ENCODE assay signal across 13 cellular contexts in the genomic region with DNA sequence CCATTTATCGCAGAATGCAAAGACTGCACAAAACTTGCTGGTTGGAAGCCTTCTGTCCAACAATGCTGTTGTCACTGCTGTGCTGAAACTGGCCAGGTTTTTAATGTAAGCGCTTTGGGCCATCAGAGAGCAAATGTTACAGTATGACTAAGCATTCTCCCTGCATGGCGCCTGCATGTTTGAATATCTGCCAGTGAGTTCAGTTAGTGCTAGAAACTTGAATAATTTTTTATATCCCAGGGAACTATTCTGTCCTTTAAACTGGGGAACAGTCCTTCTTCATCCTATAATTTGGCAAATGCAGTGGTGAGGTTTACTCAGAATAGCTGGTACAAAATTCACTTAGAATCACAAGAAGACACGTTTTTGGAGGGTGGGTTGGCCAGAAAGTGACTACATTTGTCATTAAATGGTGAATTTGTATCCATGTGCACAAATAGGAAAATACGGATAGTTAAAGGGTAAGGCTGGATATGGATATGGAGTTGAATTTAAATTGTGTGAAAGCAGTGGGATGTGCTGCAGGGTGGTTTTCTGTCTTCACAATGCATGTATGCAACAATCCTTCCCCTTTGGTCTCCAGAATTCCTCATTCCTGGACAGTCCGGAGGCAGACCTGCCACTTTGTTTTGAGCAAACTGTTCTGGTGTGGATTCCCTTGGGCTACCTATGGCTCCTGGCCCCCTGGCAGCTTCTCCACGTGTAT. TPM values are rescaled to one million over a fixed set of nuclear protein-coding genes. Genes with fewer than 3 reads are reported as not detected.
A peak's percentile ranks its signal among the peaks of the same experiment; 100 is the strongest.
DNase-seq lines count a peak whose midpoint lies in the region; ATAC-seq, FAIRE-seq and TF ChIP-seq lines count a peak whose summit lies in the region.
"Had no signal": no experiment of that assay in that cellular context is flagged by ENCODE, and none has a peak within 500 bp of the region (broad histone marks: within the 10 kb centered on the region; RNA-seq: fewer than 3 reads in every experiment).

No MANE protein-coding gene starts in this region.

- H3K36me3 ChIP-seq in K562 (ENCODE audit: control insufficient read depth, insufficient read depth, low read length) (no peaks in the 10 kb centered on the region), liver (ENCODE audit: control insufficient read depth in 4 of 4, insufficient read depth in 3 of 4, low read depth in 1 of 4, low read length in 3 of 4) (peaks cover 0 to 10% (median 5%) of the 10 kb centered on the region in 4 donors), WERI-Rb-1 (no peaks in the 10 kb centered on the region)
- H3K36me3 ChIP-seq: prostate gland had no signal

- H3K4me2 ChIP-seq in K562 (ENCODE audit: insufficient read depth, low read length): no peak overlapping the region

- no TSS peak for BruUV-seq in K562 (replicated peaks; lab: Mats Ljungman, UMichigan)

- intact Hi-C loops in right cardiac atrium (cut with DNase I): no loop called here
- intact Hi-C loops in left ventricle myocardium superior (cut with micrococcal nuclease): no loop called here
- intact Hi-C loops in K562 (cut with micrococcal nuclease): no loop called here

- no peak overlapping the region for H3K27ac ChIP-seq in right cardiac atrium (ENCODE audit: low read length)
- peak overlapping the region; percentile 5; the same call in 1 of the 3 replicates for H3K27ac ChIP-seq in K562 (ENCODE audit: extremely low read depth, low read depth, low read length)
- H3K27ac ChIP-seq in liver (ENCODE audit: low read depth in 1 of 2, low read length in 2 of 2): peak overlapping the region; percentile 68 to 76
- no peak overlapping the region for H3K27ac ChIP-seq in WERI-Rb-1
- H3K27ac ChIP-seq: prostate gland had no signal

- no peak for TF ChIP-seq POLR2A in K562 (conservative IDR thresholded peaks at IDR 0.05)

- DNase-seq in right cardiac atrium (peak in 2 of 3 donors; percentile 18 to 42), left ventricle myocardium superior (no peak), K562 (ENCODE audit: extremely low read depth in 1 of 4, low spot score in 3 of 4) (peak in 3 of 4 experiments; percentile 10 to 45 (median 22)), WERI-Rb-1 (no peak)
- DNase-seq in activated CD4-positive, alpha-beta T cell treated with anti-CD3 and anti-CD28 coated beads, Interleukin-2, amount 50 U/mL, for 48 hours: no peak
- DNase-seq: activated T-cell treated with anti-CD3 and anti-CD28 coated beads, Interleukin-2, amount 50 U/mL, for 24 hours; Karpas-422; NCI-H69 had no signal

- no peaks in the 10 kb centered on the region for H3K9me1 ChIP-seq in K562 (ENCODE audit: control insufficient read depth, insufficient read depth, low read length)

- TF ChIP-seq CTCF in K562 (IDR thresholded peaks at IDR 0.05 in 2 of 3, conservative IDR thresholded peaks at IDR 0.05 in 1 of 3; ENCODE audit: insufficient read depth in 2 of 3, low read depth in 1 of 3, low read length in 3 of 3) (no peak), liver (IDR thresholded peaks at IDR 0.05; ENCODE audit: low read depth, low read length, missing input control) (no peak), WERI-Rb-1 (IDR thresholded peaks at IDR 0.05; ENCODE audit: low read depth, low read length) (no peak)

- H3K4me3 ChIP-seq in right cardiac atrium (ENCODE audit: low read length) (no peak overlapping the region), K562 (no peak overlapping the region), liver (ENCODE audit: low read depth in 1 of 3, low read length in 3 of 3) (peak overlapping the region; percentile 59 to 80 (median 72)), WERI-Rb-1 (ENCODE audit: low read depth, low read length) (no peak overlapping the region)
- H3K4me3 ChIP-seq: GM12878, prostate gland had no signal

- ATAC-seq in right cardiac atrium (peak in 1 of 2 donors; percentile 25), left ventricle myocardium superior (no peak), K562 (peak; percentile 76), HG03520 (IDR thresholded peaks at IDR 0.05; ENCODE audit: unreplicated experiment) (no peak), GM19324 (IDR thresholded peaks at IDR 0.05; ENCODE audit: low FRiP score, unreplicated experiment) (no peak)
- ATAC-seq: GM12878 had no signal

- H3K4me1 ChIP-seq in right cardiac atrium (ENCODE audit: control insufficient read depth, insufficient read depth, low read length) (no peaks in the 10 kb centered on the region), K562 (replicated peaks in 1 of 2; ENCODE audit: control insufficient read depth in 2 of 2, insufficient read depth in 2 of 2, low read length in 2 of 2) (peaks cover 6 to 12% of the 10 kb centered on the region in 2 experiments; a peak in 3 of 5 replicates), liver (ENCODE audit: control insufficient read depth in 4 of 4, insufficient read depth in 4 of 4, low read length in 3 of 4) (peaks cover 10 to 48% (median 37%) of the 10 kb centered on the region in 4 donors)
- H3K4me1 ChIP-seq: prostate gland had no signal

- H2AFZ ChIP-seq in K562 (ENCODE audit: low read depth, low read length): peak overlapping the region; percentile 69

- in situ Hi-C loops in K562 (cut with MboI): no loop called here

- TF ChIP-seq RAD21 in K562 (CRISPR knock-in tag; conservative IDR thresholded peaks at IDR 0.05 in 1 of 2, IDR thresholded peaks at IDR 0.05 in 1 of 2) (no peak), liver (IDR thresholded peaks at IDR 0.05) (peak; percentile 8 to 24)

- no peaks in the 10 kb centered on the region for H4K20me1 ChIP-seq in K562 (replicated peaks; ENCODE audit: control insufficient read depth, insufficient read depth, low read length)

- no peaks in the 10 kb centered on the region for H3K79me2 ChIP-seq in K562 (ENCODE audit: control insufficient read depth, insufficient read depth, low read length)

- peak; percentile 68 for FAIRE-seq in K562 (lab: Jason Lieb, UNC)
- FAIRE-seq: GM12878 had no signal

- H3K9me3 ChIP-seq in right cardiac atrium (ENCODE audit: control insufficient read depth, low read length): no peaks in the 10 kb centered on the region
- H3K9me3 ChIP-seq in K562 (replicated peaks; ENCODE audit: control insufficient read depth, insufficient read depth, low read depth, low read length): no peaks in the 10 kb centered on the region
- H3K9me3 ChIP-seq in liver (ENCODE audit: control insufficient read depth in 4 of 4, low read length in 3 of 4): no peaks in the 10 kb centered on the region
- no peaks in the 10 kb centered on the region for H3K9me3 ChIP-seq in WERI-Rb-1 (ENCODE audit: severe bottlenecking)
- H3K9me3 ChIP-seq: prostate gland had no signal

- H3K27me3 ChIP-seq in right cardiac atrium (ENCODE audit: control insufficient read depth, insufficient read depth) (no peaks in the 10 kb centered on the region), K562 (ENCODE audit: control insufficient read depth in 2 of 2, insufficient read depth in 2 of 2, low read length in 2 of 2) (no peaks in the 10 kb centered on the region; a peak in 1 of 5 replicates), liver (ENCODE audit: control insufficient read depth in 4 of 4, insufficient read depth in 4 of 4, low read length in 3 of 4) (no peaks in the 10 kb centered on the region), WERI-Rb-1 (ENCODE audit: insufficient read depth, low read depth, severe bottlenecking) (no peaks in the 10 kb centered on the region)

- 65% methylated on average over 7 of the region's 7 CpGs for WGBS in right cardiac atrium
- 22% methylated on average over 7 of the region's 7 CpGs for WGBS in K562 (ENCODE audit: insufficient coverage, low coverage, missing lambda C conversion rate)
- 35% methylated on average over 7 of the region's 7 CpGs for WGBS in liver

- CTCF ChIA-PET in K562 (lab: Yijun Ruan, JAX; ENCODE audit: low intra/inter-chr PET ratio): no interaction called here

- no peak for TF ChIP-seq EP300 in K562 (IDR thresholded peaks at IDR 0.05; ENCODE audit: low read length)

- no peak overlapping the region for H3K9ac ChIP-seq in K562 (ENCODE audit: insufficient read depth in 1 of 2, low read depth in 2 of 2, low read length in 2 of 2)
- H3K9ac ChIP-seq in liver (ENCODE audit: low read depth in 1 of 2, low read length in 2 of 2): peak overlapping the region; percentile 78 to 80

- POLR2A ChIA-PET in K562 (lab: Yijun Ruan, JAX): no interaction called here

RNA-seq across cellular contexts. Expression of gene ABCC2, which starts 1.7 kb away (rescaled TPM):
- under 1 TPM; 0.17 to 0.89 (median 0.38) TPM for total RNA-seq in right cardiac atrium
- 0.29 TPM for polyA plus RNA-seq in right cardiac atrium
- 0.25 TPM for total RNA-seq in left ventricle myocardium superior
- 0.86 and 1.1 TPM in 2 replicates for total RNA-seq in K562 (2011; cell fraction: chromatin; rRNA removed; ENCODE audit: low replicate concordance)
- total RNA-seq in K562 (2011; cell fraction: nucleolus; rRNA removed): 0.13 and 0.17 TPM in 2 replicates
- total RNA-seq in K562 (2011; cell fraction: nucleoplasm; rRNA removed): 0.07 TPM in 1 of 2 replicates, not detected in the other
- 0.05 and 0.24 TPM in 2 replicates for total RNA-seq in K562 (2014; rRNA removed)
- total RNA-seq in K562 (2014; rRNA removed; fragmentation: Illumina TruSeq; extraction: Trizol): 0.11 and 0.19 TPM in 2 replicates
- 0.11 and 0.18 TPM in 2 replicates for total RNA-seq in K562 (2015; rRNA removed; fragmentation: Illumina TruSeq; extraction: Trizol)
- 0.11 and 0.34 TPM in 2 replicates for total RNA-seq in K562 (2021)
- 0.14 and 0.22 TPM in 2 replicates for polyA plus RNA-seq in K562 (2011; rRNA removed)
- polyA plus RNA-seq in K562 (2011; cell fraction: cytosol; rRNA removed): 0.16 and 0.21 TPM in 2 replicates
- polyA plus RNA-seq in K562 (2011; cell fraction: nucleus; rRNA removed): 0.60 and 0.66 TPM in 2 replicates
- 0.07 and 0.08 TPM in 2 replicates for polyA plus RNA-seq in K562 (2012)
- polyA plus RNA-seq in K562 (2014; fragmentation: Illumina TruSeq; extraction: Trizol): 0.09 and 0.17 TPM in 2 replicates
- polyA plus RNA-seq in K562 (2014; fragmentation: Nextera tagmentation; extraction: Ambion mirVana): under 1 TPM in 1 of 2 experiments, not detected in 1; 0.03 TPM
- 0.04 TPM in 1 of 2 replicates, not detected in the other for polyA plus RNA-seq in K562 (2014; rRNA removed)
- polyA minus RNA-seq in K562 (2011; rRNA and poly(A)+ RNA removed): 0.21 and 0.39 TPM in 2 replicates
- polyA minus RNA-seq in K562 (2011; cell fraction: cytosol; rRNA and poly(A)+ RNA removed): 2.1 and 2.8 TPM in 2 replicates
- 0.67 and 0.81 TPM in 2 replicates for polyA minus RNA-seq in K562 (2011; cell fraction: nucleus; rRNA and poly(A)+ RNA removed)
- 100 to 1,000 TPM in 1 of 2 donors, 10 to 100 TPM in 1; 45.6 to 234 TPM for total RNA-seq in liver
- polyA plus RNA-seq in liver: 10 to 100 TPM; 67.7 to 72.5 TPM

RNA-seq across cellular contexts. Expression of gene CUTC, which starts 52.1 kb away (rescaled TPM):
- 10 to 100 TPM; 22.6 to 29.6 (median 26.7) TPM for total RNA-seq in right cardiac atrium
- 32.3 TPM for polyA plus RNA-seq in right cardiac atrium
- 36.9 TPM for total RNA-seq in left ventricle myocardium superior
- 16.0 and 22.1 TPM in 2 replicates for total RNA-seq in K562 (2011; cell fraction: chromatin; rRNA removed; ENCODE audit: low replicate concordance)
- total RNA-seq in K562 (2011; cell fraction: nucleolus; rRNA removed): 7.2 and 11.4 TPM in 2 replicates
- 13.0 and 13.9 TPM in 2 replicates for total RNA-seq in K562 (2011; cell fraction: nucleoplasm; rRNA removed)
- total RNA-seq in K562 (2014; rRNA removed): 16.7 and 23.4 TPM in 2 replicates
- total RNA-seq in K562 (2014; rRNA removed; fragmentation: Illumina TruSeq; extraction: Trizol): 32.3 and 34.7 TPM in 2 replicates
- 27.3 and 30.3 TPM in 2 replicates for total RNA-seq in K562 (2015; rRNA removed; fragmentation: Illumina TruSeq; extraction: Trizol)
- 18.6 and 21.6 TPM in 2 replicates for total RNA-seq in K562 (2021)
- 38.8 and 49.0 TPM in 2 replicates for polyA plus RNA-seq in K562 (2011; rRNA removed)
- polyA plus RNA-seq in K562 (2011; cell fraction: cytosol; rRNA removed): 14.0 and 27.7 TPM in 2 replicates
- polyA plus RNA-seq in K562 (2011; cell fraction: nucleus; rRNA removed): 14.7 and 19.7 TPM in 2 replicates
- polyA plus RNA-seq in K562 (2012): 17.6 and 26.0 TPM in 2 replicates
- polyA plus RNA-seq in K562 (2014; fragmentation: Illumina TruSeq; extraction: Trizol): 30.1 and 34.7 TPM in 2 replicates
- polyA plus RNA-seq in K562 (2014; fragmentation: Nextera tagmentation; extraction: Ambion mirVana): 10 to 100 TPM; 47.5 to 69.3 TPM
- polyA plus RNA-seq in K562 (2014; rRNA removed): 35.4 and 36.0 TPM in 2 replicates
- polyA minus RNA-seq in K562 (2011; rRNA and poly(A)+ RNA removed): 30.4 and 40.7 TPM in 2 replicates
- 9.6 and 11.0 TPM in 2 replicates for polyA minus RNA-seq in K562 (2011; cell fraction: cytosol; rRNA and poly(A)+ RNA removed)
- polyA minus RNA-seq in K562 (2011; cell fraction: nucleus; rRNA and poly(A)+ RNA removed): 9.3 and 17.5 TPM in 2 replicates
- total RNA-seq in liver: 10 to 100 TPM; 10.3 to 19.6 TPM
- polyA plus RNA-seq in liver: 10 to 100 TPM; 15.0 to 23.4 TPM

RNA-seq across cellular contexts. Expression of gene COX15, which starts 52.3 kb away (rescaled TPM):
- total RNA-seq in right cardiac atrium: 10 to 100 TPM; 23.6 to 26.4 (median 25.9) TPM
- polyA plus RNA-seq in right cardiac atrium: 16.5 TPM
- total RNA-seq in left ventricle myocardium superior: 35.7 TPM
- total RNA-seq in K562 (2011; cell fraction: chromatin; rRNA removed; ENCODE audit: low replicate concordance): 12.4 and 24.7 TPM in 2 replicates
- 10.5 and 11.8 TPM in 2 replicates for total RNA-seq in K562 (2011; cell fraction: nucleolus; rRNA removed)
- 16.9 and 26.6 TPM in 2 replicates for total RNA-seq in K562 (2011; cell fraction: nucleoplasm; rRNA removed)
- total RNA-seq in K562 (2014; rRNA removed): 18.2 and 20.0 TPM in 2 replicates
- total RNA-seq in K562 (2014; rRNA removed; fragmentation: Illumina TruSeq; extraction: Trizol): 23.7 and 25.4 TPM in 2 replicates
- total RNA-seq in K562 (2015; rRNA removed; fragmentation: Illumina TruSeq; extraction: Trizol): 18.1 and 19.1 TPM in 2 replicates
- 26.5 and 28.2 TPM in 2 replicates for total RNA-seq in K562 (2021)
- polyA plus RNA-seq in K562 (2011; rRNA removed): 19.1 and 23.9 TPM in 2 replicates
- 9.2 and 12.2 TPM in 2 replicates for polyA plus RNA-seq in K562 (2011; cell fraction: cytosol; rRNA removed)
- 15.9 and 17.6 TPM in 2 replicates for polyA plus RNA-seq in K562 (2011; cell fraction: nucleus; rRNA removed)
- polyA plus RNA-seq in K562 (2012): 22.1 and 23.4 TPM in 2 replicates
- polyA plus RNA-seq in K562 (2014; fragmentation: Illumina TruSeq; extraction: Trizol): 24.4 and 25.7 TPM in 2 replicates
- 10 to 100 TPM; 44.4 to 45.1 TPM for polyA plus RNA-seq in K562 (2014; fragmentation: Nextera tagmentation; extraction: Ambion mirVana)
- polyA plus RNA-seq in K562 (2014; rRNA removed): 15.0 and 17.4 TPM in 2 replicates
- 16.1 and 23.9 TPM in 2 replicates for polyA minus RNA-seq in K562 (2011; rRNA and poly(A)+ RNA removed)
- polyA minus RNA-seq in K562 (2011; cell fraction: cytosol; rRNA and poly(A)+ RNA removed): 9.1 and 12.5 TPM in 2 replicates
- 5.3 and 6.4 TPM in 2 replicates for polyA minus RNA-seq in K562 (2011; cell fraction: nucleus; rRNA and poly(A)+ RNA removed)
- total RNA-seq in liver: 10 to 100 TPM; 22.6 to 25.2 TPM
- polyA plus RNA-seq in liver: 10 to 100 TPM; 13.4 to 19.0 TPM

Comparison
In these comparisons a context has a peak if more than half of its experiments do, and no peak if none do; other contexts are left out.
1. DNase-seq: peak in right cardiac atrium (2 of 3) and K562 (3 of 4); none in left ventricle myocardium superior (single experiment), activated CD4-positive, alpha-beta T cell treated with anti-CD3 and anti-CD28 coated beads, Interleukin-2, amount 50 U/mL, for 48 hours (0 of 2) and WERI-Rb-1 (single experiment).
2. H3K27ac ChIP-seq: peak in K562 (single experiment) and liver (2 of 2); none in right cardiac atrium (single experiment) and WERI-Rb-1 (single experiment).
3. H3K4me3 ChIP-seq: peak in liver (3 of 3); none in right cardiac atrium (single experiment), K562 (single experiment) and WERI-Rb-1 (single experiment).
4. H3K9ac ChIP-seq: peak in liver (2 of 2); none in K562 (0 of 2).
5. RNA of gene ABCC2, which starts 1.7 kb away (total RNA-seq): 45.6 to 234 TPM in liver; 0.17 to 0.89 TPM in right cardiac atrium, 0.25 TPM in left ventricle myocardium superior (single experiment) and 0.05 to 1.1 TPM in K562; every median in the first group is over 10 times any median in the second.